ENCODE assay signal across 1 cellular context in genomic region chr13:60396783-60397692, GRCh38.
TF ChIP-seq lines count a peak whose summit lies in the region.

TDRD3 (plus strand) TSS chr13:60397220; CDS start chr13:60397365, 145 bp downstream.

TF ChIP-seq in IMR-90, 13 proteins besides CTCF, POLR2A, EP300 and RAD21 (continued from another document):
- TF ChIP-seq USF2 (IDR thresholded peaks at IDR 0.05; ENCODE audit: low read depth, low read length) (no peak), MAZ (IDR thresholded peaks at IDR 0.05; ENCODE audit: borderline replicate concordance, low read depth, low read length) (peak; percentile 19; the same call in 1 of the 2 replicates), MXI1 (IDR thresholded peaks at IDR 0.05; ENCODE audit: borderline replicate concordance, low read depth, low read length) (no peak)
